15 cellular contexts compared by ENCODE assay signal in genomic region chr9:28848671-28849070, GRCh38.
"Had no signal": no experiment of that assay in that cellular context is flagged by ENCODE, and none has a peak within 500 bp of the region (broad histone marks: within the 10 kb centered on the region; RNA-seq: fewer than 3 reads in every experiment).

No MANE protein-coding gene starts in this region.

- H3K9me3 ChIP-seq: colonic mucosa, esophagus muscularis mucosa, gastroesophageal sphincter, heart left ventricle, left lung, lower lobe of right lung, mucosa of descending colon had no signal

- H3K4me3 ChIP-seq: colonic mucosa, esophagus muscularis mucosa, gastroesophageal sphincter, heart left ventricle, hepatocyte, left lung, lower lobe of right lung, mucosa of descending colon had no signal

- H3K27me3 ChIP-seq: colonic mucosa, esophagus muscularis mucosa, gastroesophageal sphincter, heart left ventricle, hepatocyte, left lung had no signal

- H3K79me2 ChIP-seq: hepatocyte had no signal

- H2AFZ ChIP-seq: hepatocyte had no signal

- H3K4me2 ChIP-seq: hepatocyte had no signal

- H3K27ac ChIP-seq: colonic mucosa, esophagus muscularis mucosa, foreskin keratinocyte, gastroesophageal sphincter, heart left ventricle, hepatocyte, left lung, lower lobe of right lung had no signal

- H3K36me3 ChIP-seq: colonic mucosa, esophagus muscularis mucosa, gastroesophageal sphincter, heart left ventricle, left lung, lower lobe of right lung had no signal

- H3K4me1 ChIP-seq: colonic mucosa, foreskin keratinocyte, gastroesophageal sphincter, heart left ventricle, left lung, lower lobe of right lung had no signal

- DNase-seq: colonic mucosa; cortex of kidney; effector memory CD4-positive, alpha-beta T cell; foreskin keratinocyte; heart left ventricle; left cardiac atrium; left lung; left ventricle myocardium superior; lower lobe of right lung; mesenchymal stem cell; mucosa of descending colon; naive B cell had no signal
